14 cellular contexts compared by ENCODE assay signal in genomic region chr6:3915076-3915791, GRCh38.
DNase-seq lines count a peak whose midpoint lies in the region; ATAC-seq, FAIRE-seq and TF ChIP-seq lines count a peak whose summit lies in the region.
"Had no signal": no experiment of that assay in that cellular context is flagged by ENCODE, and none has a peak within 500 bp of the region (broad histone marks: within the 10 kb centered on the region; RNA-seq: fewer than 3 reads in every experiment).

No MANE protein-coding gene starts in this region.

- peaks cover 3% of the 10 kb centered on the region for H3K9me3 Mint-ChIP-seq in CD8-positive, alpha-beta T cell
- no peaks in the 10 kb centered on the region for H3K9me3 Mint-ChIP-seq in activated naive CD4-positive, alpha-beta T cell treated with anti-CD3 and anti-CD28 coated beads, Interleukin-2, amount 50 U/mL, for 72 hours

- H3K4me3 ChIP-seq in A549 (no peak overlapping the region), transverse colon (no peak overlapping the region)
- no peak overlapping the region for H3K4me3 ChIP-seq in CD8-positive, alpha-beta T cell (ENCODE audit: low read depth, low read length)
- H3K4me3 ChIP-seq: GM23338, prostate gland had no signal

- H3K9me3 ChIP-seq in A549 (peaks cover 18% of the 10 kb centered on the region; the same call in 2 of the 3 replicates), transverse colon (no peaks in the 10 kb centered on the region)
- H3K9me3 ChIP-seq in CD8-positive, alpha-beta T cell (ENCODE audit: low read length) = no peaks in the 10 kb centered on the region
- H3K9me3 ChIP-seq: prostate gland had no signal

- H3K4me1 ChIP-seq in A549 (peaks cover 43% of the 10 kb centered on the region), transverse colon (peaks cover 18 to 30% (median 27%) of the 10 kb centered on the region in 4 donors)
- peaks cover 27% of the 10 kb centered on the region for H3K4me1 ChIP-seq in CD8-positive, alpha-beta T cell (ENCODE audit: insufficient read depth, low read length)

- peak overlapping the region; percentile 66 for H3K4me3 Mint-ChIP-seq in CD8-positive, alpha-beta T cell
- H3K4me3 Mint-ChIP-seq: GM23338 had no signal

- no peak overlapping the region for H3K4me2 ChIP-seq in A549
- H3K4me2 ChIP-seq: GM23338 had no signal

- TF ChIP-seq EP300 in A549 (IDR thresholded peaks at IDR 0.05) (no peak), transverse colon (IDR thresholded peaks at IDR 0.05; ENCODE audit: low read depth) (no peak)

- peak overlapping the region; percentile 61 to 89; a peak in 4 of 6 replicates for H3K27ac ChIP-seq in A549
- H3K27ac ChIP-seq in CD8-positive, alpha-beta T cell (ENCODE audit: low read depth, low read length) = no peak overlapping the region
- no peak overlapping the region for H3K27ac ChIP-seq in transverse colon

- no peak for TF ChIP-seq RAD21 in A549 (conservative IDR thresholded peaks at IDR 0.05 in 1 of 2, IDR thresholded peaks at IDR 0.05 in 1 of 2)

- in situ Hi-C loops in transverse colon (cut with MboI; ENCODE audit: low pct_ligation_motif_present in 1 of 4, low pct_unique_long_range_greater_than_20kb in 1 of 4, low sequenced_read_pairs in 3 of 4) = no loop called here

- CTCF ChIA-PET in A549 (lab: Yijun Ruan, JAX) = interaction anchor here (7.1 to 7.5 kb wide), 2 partner anchors 17 to 66 kb away, joined by 51 to 55 read pairs; partner anchors contain the start of gene FAM50B
- CTCF ChIA-PET in CD8-positive, alpha-beta T cell (lab: Charles Lee) = no interaction called here

- DNase-seq in A549 (ENCODE audit: low read depth in 1 of 2, low spot score in 1 of 2) (no peak), T-helper 9 cell (peak; percentile 4), transverse colon (no peak), cortex of kidney (lab: John Stamatoyannopoulos, UW) (no peak), EL (no peak)
- DNase-seq in CD8-positive, alpha-beta T cell = peak in 4 of 7 experiments; percentile 3 to 56 (median 14)
- peak in 1 of 2 donors; percentile 24 for DNase-seq in activated naive CD4-positive, alpha-beta T cell treated with anti-CD3 and anti-CD28 coated beads, Interleukin-2, amount 50 U/mL, for 72 hours (ENCODE audit: low spot score in 2 of 2)
- DNase-seq: C1 segment of cervical spinal cord, KG1, NCI-H1694 treated with DMSO at 0.1 percent for 48 hours had no signal

- H3K36me3 ChIP-seq in CD8-positive, alpha-beta T cell (ENCODE audit: insufficient read depth, low read length) = no peaks in the 10 kb centered on the region
- H3K36me3 ChIP-seq in transverse colon = no peaks in the 10 kb centered on the region
- H3K36me3 ChIP-seq: prostate gland had no signal

- no peak for ATAC-seq in A549
- peak; percentile 58 for ATAC-seq in CD8-positive, alpha-beta T cell
- ATAC-seq in activated naive CD4-positive, alpha-beta T cell treated with anti-CD3 and anti-CD28 coated beads, Interleukin-2, amount 50 U/mL, for 72 hours = peak; percentile 77 to 91
- ATAC-seq in GM18867 (IDR thresholded peaks at IDR 0.05; ENCODE audit: unreplicated experiment) = no peak
- ATAC-seq: GM23338 had no signal

- H3K4me1 Mint-ChIP-seq in CD8-positive, alpha-beta T cell (ENCODE audit: low read depth) = peaks cover 28% of the 10 kb centered on the region

- 86% methylated on average over 9 of the region's 9 CpGs for WGBS in A549 (ENCODE audit: missing lambda C conversion rate)
- WGBS in transverse colon (ENCODE audit: low coverage in 1 of 2), 2 donors = 78 to 92% methylated on average over 3 to 9 of the region's 9 CpGs

- no peak for FAIRE-seq in A549 (lab: Jason Lieb, UNC)
- FAIRE-seq: GM18507 had no signal

- no peak overlapping the region for H3K27ac Mint-ChIP-seq in CD8-positive, alpha-beta T cell
- peak overlapping the region in 1 of 2 donors; percentile 8 for H3K27ac Mint-ChIP-seq in activated naive CD4-positive, alpha-beta T cell treated with anti-CD3 and anti-CD28 coated beads, Interleukin-2, amount 50 U/mL, for 72 hours
- H3K27ac Mint-ChIP-seq: GM23338 had no signal

- H3K27me3 Mint-ChIP-seq in CD8-positive, alpha-beta T cell (ENCODE audit: low read depth) = peaks cover 30% of the 10 kb centered on the region

- H3K36me3 Mint-ChIP-seq in CD8-positive, alpha-beta T cell = no peaks in the 10 kb centered on the region
- no peaks in the 10 kb centered on the region for H3K36me3 Mint-ChIP-seq in activated naive CD4-positive, alpha-beta T cell treated with anti-CD3 and anti-CD28 coated beads, Interleukin-2, amount 50 U/mL, for 72 hours

- peaks cover 13% of the 10 kb centered on the region for H3K27me3 ChIP-seq in CD8-positive, alpha-beta T cell (ENCODE audit: insufficient read depth, low read length)
- no peaks in the 10 kb centered on the region for H3K27me3 ChIP-seq in transverse colon

- POLR2A ChIA-PET in A549 (lab: Yijun Ruan, JAX) = no interaction called here
- POLR2A ChIA-PET in CD8-positive, alpha-beta T cell (lab: Charles Lee) = interaction anchor here (1.4 kb wide), 1 partner anchor 23 kb away, joined by 3 read pairs; no protein-coding TSS in a partner anchor

- TF ChIP-seq POLR2A in A549 (IDR thresholded peaks at IDR 0.05; ENCODE audit: low read length) (no peak), transverse colon (IDR thresholded peaks at IDR 0.05) (no peak)

- no peak for TF ChIP-seq CTCF in A549 (IDR thresholded peaks at IDR 0.05)
- TF ChIP-seq CTCF in CD8-positive, alpha-beta T cell (IDR thresholded peaks at IDR 0.05) = no peak
- TF ChIP-seq CTCF in transverse colon (IDR thresholded peaks at IDR 0.05) = no peak

- intact Hi-C loops in CD8-positive, alpha-beta T cell (cut with DNase I, micrococcal nuclease) = loop anchor here in 1 of 2 experiments (5.0 kb wide), 1 partner anchor 73 kb away; no protein-coding TSS in a partner anchor
- intact Hi-C loops in transverse colon (cut with DNase I; ENCODE audit: low total_unique reads) = no loop called here

TF ChIP-seq in A549, 52 proteins besides CTCF, POLR2A, EP300 and RAD21:
- TF ChIP-seq MYC (IDR thresholded peaks at IDR 0.05; ENCODE audit: borderline replicate concordance, low read length) = no peak
- no peak for TF ChIP-seq FOXS1 (CRISPR knock-in tag; IDR thresholded peaks at IDR 0.05)
- no peak for TF ChIP-seq HOXA7 (CRISPR knock-in tag; IDR thresholded peaks at IDR 0.05)
- no peak for TF ChIP-seq RFX5 (IDR thresholded peaks at IDR 0.05)
- no peak for TF ChIP-seq RCOR1 (IDR thresholded peaks at IDR 0.05; ENCODE audit: low read depth, low read length)
- no peak for TF ChIP-seq ZC3H11A (IDR thresholded peaks at IDR 0.05)
- no peak for TF ChIP-seq E2F6 (IDR thresholded peaks at IDR 0.05; ENCODE audit: borderline replicate concordance, low read depth)
- no peak for TF ChIP-seq HEYL (CRISPR knock-in tag; IDR thresholded peaks at IDR 0.05)
- no peak for TF ChIP-seq PHF8 (IDR thresholded peaks at IDR 0.05; ENCODE audit: borderline replicate concordance, low read depth)
- no peak for TF ChIP-seq POLR2AphosphoS2 (conservative IDR thresholded peaks at IDR 0.05; ENCODE audit: low read length)
- TF ChIP-seq EHMT2 (IDR thresholded peaks at IDR 0.05; ENCODE audit: low read depth) = no peak
- TF ChIP-seq NPAS2 (CRISPR knock-in tag; IDR thresholded peaks at IDR 0.05; ENCODE audit: borderline replicate concordance) = no peak
- no peak for TF ChIP-seq NFE2L2 (conservative IDR thresholded peaks at IDR 0.05; ENCODE audit: low read length)
- TF ChIP-seq NR3C1 (IDR thresholded peaks at IDR 0.05) = no peak
- no peak for TF ChIP-seq CHD2 (IDR thresholded peaks at IDR 0.05; ENCODE audit: low read length, partially characterized antibody)
- TF ChIP-seq BHLHE40 (IDR thresholded peaks at IDR 0.05; ENCODE audit: low read depth, low read length) = no peak
- TF ChIP-seq HOXB5 (CRISPR knock-in tag; IDR thresholded peaks at IDR 0.05) = no peak
- TF ChIP-seq MAZ (IDR thresholded peaks at IDR 0.05; ENCODE audit: borderline replicate concordance, low read depth, low read length) = no peak
- no peak for TF ChIP-seq CBX2 (IDR thresholded peaks at IDR 0.05; ENCODE audit: borderline replicate concordance, low read depth)

Comparison
In these comparisons a context has a peak if more than half of its experiments do, and no peak if none do; other contexts are left out.
1. ATAC-seq: peak in CD8-positive, alpha-beta T cell (single experiment) and activated naive CD4-positive, alpha-beta T cell treated with anti-CD3 and anti-CD28 coated beads, Interleukin-2, amount 50 U/mL, for 72 hours (2 of 2); none in A549 (0 of 2) and GM18867 (single experiment).
2. DNase-seq: peak in CD8-positive, alpha-beta T cell (4 of 7) and T-helper 9 cell (single experiment); none in A549 (0 of 2), transverse colon (single experiment), cortex of kidney (single experiment) and EL (single experiment).
3. H3K27ac ChIP-seq: peak in A549 (2 of 2); none in CD8-positive, alpha-beta T cell (single experiment) and transverse colon (0 of 4).